ENCODE assay signal across 8 cellular contexts in the genomic region with DNA sequence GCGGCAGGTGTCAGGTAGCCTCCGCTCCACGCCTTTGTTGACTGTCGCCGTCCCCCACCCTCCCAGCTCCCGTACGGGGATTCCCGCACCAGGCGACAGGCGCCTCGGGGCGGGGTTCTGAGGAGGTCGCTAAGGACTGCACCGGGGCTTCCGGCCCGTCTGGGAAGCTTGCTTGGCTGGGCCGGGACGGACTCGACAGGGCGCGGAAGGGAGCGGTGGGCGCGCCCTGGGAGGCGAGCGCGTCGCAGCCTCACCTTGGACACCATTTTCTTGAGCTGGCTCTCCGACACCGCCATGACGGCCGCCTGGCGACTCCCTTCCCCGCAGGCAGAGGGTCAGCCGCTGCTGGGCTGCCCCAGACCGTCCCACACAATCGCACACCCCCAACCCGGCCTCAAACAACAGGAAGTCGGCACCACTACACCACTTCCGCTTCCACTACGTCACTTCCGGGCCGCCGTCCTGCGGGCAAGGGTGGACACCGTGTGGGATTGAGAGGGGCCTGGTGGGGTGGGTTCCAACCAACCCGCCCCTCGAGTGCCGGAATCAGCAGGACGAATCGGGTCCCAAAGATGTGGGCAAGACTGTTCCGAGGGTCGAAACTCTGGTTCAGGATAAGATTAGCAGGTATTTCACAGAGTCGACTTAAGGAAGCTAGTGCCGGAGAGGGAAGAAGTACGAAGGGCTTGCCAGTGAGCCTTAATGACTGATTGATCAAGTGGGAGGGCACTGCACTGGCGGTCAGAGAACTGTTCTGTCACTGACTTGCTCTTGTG. TPM values are rescaled to one million over a fixed set of nuclear protein-coding genes. Genes with fewer than 3 reads are reported as not detected.
DNase-seq lines count a peak whose midpoint lies in the region; ATAC-seq and TF ChIP-seq lines count a peak whose summit lies in the region.

A gene with protein sequence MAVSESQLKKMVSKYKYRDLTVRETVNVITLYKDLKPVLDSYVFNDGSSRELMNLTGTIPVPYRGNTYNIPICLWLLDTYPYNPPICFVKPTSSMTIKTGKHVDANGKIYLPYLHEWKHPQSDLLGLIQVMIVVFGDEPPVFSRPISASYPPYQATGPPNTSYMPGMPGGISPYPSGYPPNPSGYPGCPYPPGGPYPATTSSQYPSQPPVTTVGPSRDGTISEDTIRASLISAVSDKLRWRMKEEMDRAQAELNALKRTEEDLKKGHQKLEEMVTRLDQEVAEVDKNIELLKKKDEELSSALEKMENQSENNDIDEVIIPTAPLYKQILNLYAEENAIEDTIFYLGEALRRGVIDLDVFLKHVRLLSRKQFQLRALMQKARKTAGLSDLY (minus strand): TSS at position 422 of the 776 bp plus-strand sequence. CDS start 126 bp downstream, at position 296.

- TF ChIP-seq CTCF in heart right ventricle (IDR thresholded peaks at IDR 0.05) (no peak), type B pancreatic cell (conservative IDR thresholded peaks at IDR 0.05) (no peak)

- DNase-seq in NCI-H1694 (lab: John Stamatoyannopoulos, UW) = peak; percentile 45
- DNase-seq in amniotic epithelial cell (ENCODE audit: low read depth) = peak; percentile 87
- peak; percentile 95 for DNase-seq in heart right ventricle
- peak; percentile 93 to 99 (median 96) for DNase-seq in posterior cingulate gyrus
- peak; percentile 96 for DNase-seq in type B pancreatic cell (ENCODE audit: extremely low spot score, unreplicated experiment)

- peaks cover 0 to 39% (median 0%) of the 10 kb centered on the region in 9 donors for H3K36me3 ChIP-seq in heart right ventricle

- no peaks in the 10 kb centered on the region for H3K27me3 Mint-ChIP-seq in type B pancreatic cell

- peaks cover 7% of the 10 kb centered on the region for H3K36me3 Mint-ChIP-seq in type B pancreatic cell

- no peaks in the 10 kb centered on the region for H3K9me3 ChIP-seq in heart right ventricle

- 0 to 1% methylated on average over 54 to 57 of the region's 57 CpGs for WGBS in heart right ventricle, 2 donors

- ATAC-seq in GM18498 (IDR thresholded peaks at IDR 0.05; ENCODE audit: unreplicated experiment) = peak; percentile 93
- ATAC-seq in HG02885 (IDR thresholded peaks at IDR 0.05; ENCODE audit: poor library complexity, unreplicated experiment) = peak; percentile 95
- ATAC-seq in heart right ventricle = peak; percentile 98 to 100 (median 99)

- intact Hi-C loops in T-helper 1 cell treated with Interleukin-12 subunit alpha and Interleukin-12 subunit beta and Interleukin-4 antibody, amounts not matched to agents 30 ng/mL and 1 ng/mL, for 36 hours (cut with micrococcal nuclease) = loop anchor here (1.0 to 5.0 kb wide), 18 partner anchors 14 to 1449 kb away; a partner anchor contains a TSS
- intact Hi-C loops in heart right ventricle (cut with DNase I) = loop anchor here in 4 of 10 donors (2.0 to 10.0 kb wide), 6 partner anchors 61 to 204 kb away; a partner anchor contains a TSS
- intact Hi-C loops in posterior cingulate gyrus (cut with DNase I) = loop anchor here (1.0 to 10.0 kb wide), 3 partner anchors 106 to 204 kb away; a partner anchor contains a TSS

- H3K27ac Mint-ChIP-seq in type B pancreatic cell = peak within 1 kb of the TSS; percentile 100

- H3K4me3 Mint-ChIP-seq in type B pancreatic cell = peak within 1 kb of the TSS; percentile 100

- H3K27ac ChIP-seq in heart right ventricle = peak within 1 kb of the TSS; percentile 83 to 97 (median 95)

- no peaks in the 10 kb centered on the region for H3K9me3 Mint-ChIP-seq in type B pancreatic cell

- H3K4me1 Mint-ChIP-seq in type B pancreatic cell (ENCODE audit: unreplicated experiment) = peaks cover 20% of the 10 kb centered on the region

- peak within 1 kb of the TSS; percentile 58 to 99 (median 84) for H3K4me3 ChIP-seq in heart right ventricle

- no peaks in the 10 kb centered on the region for H3K27me3 ChIP-seq in heart right ventricle

- peaks cover 5 to 43% (median 30%) of the 10 kb centered on the region in 9 donors for H3K4me1 ChIP-seq in heart right ventricle

RNA-seq across cellular contexts. Expression of the gene that starts here (rescaled TPM):
- 42.2 and 42.6 TPM in 2 replicates for total RNA-seq in T-helper 1 cell treated with Interleukin-12 subunit alpha and Interleukin-12 subunit beta and Interleukin-4 antibody, amounts not matched to agents 30 ng/mL and 1 ng/mL, for 36 hours
- total RNA-seq in heart right ventricle (10 to 100 TPM; 59.7 to 77.6 (median 68.7) TPM), type B pancreatic cell (ENCODE audit: low replicate concordance) (54.4 and 60.6 TPM in 2 replicates)
- 10 to 100 TPM; 21.9 to 62.4 TPM for polyA plus RNA-seq in heart right ventricle

Comparison
In these comparisons a context has a peak if more than half of its experiments do, and no peak if none do; other contexts are left out.
1. Peak in every context shown above with its lines: DNase-seq, ATAC-seq, H3K4me3 ChIP-seq and H3K27ac ChIP-seq.
2. DNase-seq: peak in every context shown above with its lines; median percentile 96 in posterior cingulate gyrus; 96 in type B pancreatic cell; 95 in heart right ventricle; 87 in amniotic epithelial cell; 45 in NCI-H1694.